ENCODE assay signal across 8 cellular contexts in the genomic region with DNA sequence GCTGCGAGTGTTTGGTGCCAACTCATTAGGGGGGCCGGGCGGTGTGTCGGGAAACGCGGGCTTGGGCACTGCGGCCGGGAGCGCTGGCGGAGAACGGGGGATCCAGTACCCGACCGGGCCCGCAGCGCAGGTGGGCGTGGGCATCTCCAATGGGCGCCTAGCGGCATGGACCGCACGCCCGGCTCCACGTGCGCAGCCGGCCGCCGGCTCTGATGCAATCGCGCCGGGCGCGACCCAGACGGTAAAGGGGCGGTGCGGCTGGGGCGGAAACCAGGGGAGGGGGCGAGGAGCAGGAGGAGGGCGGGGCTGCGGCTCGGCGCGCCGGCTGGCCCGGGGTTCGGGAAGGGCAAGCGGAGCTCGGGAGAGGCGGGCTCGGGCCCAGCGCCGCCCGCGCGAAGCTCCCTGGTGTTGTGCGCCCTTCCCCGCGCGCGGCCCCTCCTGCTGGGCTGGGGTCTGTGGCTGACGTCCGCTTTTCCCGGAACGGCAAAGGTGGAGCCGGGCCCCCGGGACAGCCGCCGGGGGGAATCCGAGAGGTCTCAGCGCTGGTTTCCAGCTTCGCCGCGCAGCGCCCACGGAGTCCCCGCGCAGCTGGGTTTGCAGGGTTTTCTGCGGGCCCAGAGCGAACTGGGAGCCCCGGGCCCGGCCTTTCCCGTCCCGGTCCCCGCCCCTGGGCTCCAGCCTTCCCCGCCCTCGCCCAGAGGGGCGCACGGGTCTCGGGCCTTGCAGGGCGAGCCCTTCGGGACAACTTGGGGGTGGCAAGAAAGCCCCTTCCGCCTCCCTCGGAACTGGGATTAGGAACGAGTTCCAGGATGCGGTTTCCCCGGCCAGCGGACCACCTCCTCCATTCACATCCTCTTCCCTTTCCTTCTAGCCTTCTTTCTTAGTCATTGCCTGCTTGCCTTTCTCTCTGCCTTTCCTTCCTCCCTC. TPM values are rescaled to one million over a fixed set of nuclear protein-coding genes. Genes with fewer than 3 reads are reported as not detected.
DNase-seq lines count a peak whose midpoint lies in the region; ATAC-seq and TF ChIP-seq lines count a peak whose summit lies in the region.

No MANE protein-coding gene starts in this region.

- peaks cover 20% of the 10 kb centered on the region for H3K27me3 Mint-ChIP-seq in activated naive CD4-positive, alpha-beta T cell treated with anti-CD3 and anti-CD28 coated beads, Interleukin-2, amount 10 ng/mL, durations not matched to agents 7 days and 5 days

- H3K4me3 Mint-ChIP-seq in activated naive CD4-positive, alpha-beta T cell treated with anti-CD3 and anti-CD28 coated beads, Interleukin-2, amount 10 ng/mL, durations not matched to agents 7 days and 5 days, result peak overlapping the region; percentile 97

- DNase-seq in EL (peak; percentile 90), SK-N-DZ (ENCODE audit: low spot score) (peak; percentile 86), germinal center (ENCODE audit: low spot score) (peak; percentile 84), omental fat pad (ENCODE audit: low spot score) (peak; percentile 61)
- DNase-seq in activated naive CD4-positive, alpha-beta T cell treated with anti-CD3 and anti-CD28 coated beads, Interleukin-2, amount 10 ng/mL, durations not matched to agents 7 days and 5 days, result peak; percentile 90

- CTCF ChIA-PET in activated naive CD4-positive, alpha-beta T cell treated with anti-CD3 and anti-CD28 coated beads, Interleukin-2, amount 10 ng/mL, durations not matched to agents 7 days and 5 days (lab: Charles Lee), result interaction anchor here (1.0 to 1.4 kb wide), 2 partner anchors 26 to 230 kb away, joined by 3 to 4 read pairs; no protein-coding TSS in a partner anchor

- peak overlapping the region; percentile 91 for H3K27ac Mint-ChIP-seq in activated naive CD4-positive, alpha-beta T cell treated with anti-CD3 and anti-CD28 coated beads, Interleukin-2, amount 10 ng/mL, durations not matched to agents 7 days and 5 days

- ATAC-seq in GM21786 (IDR thresholded peaks at IDR 0.05; ENCODE audit: unreplicated experiment), result peak; percentile 69
- peak; percentile 90 for ATAC-seq in omental fat pad (ENCODE audit: low FRiP score)

- H3K27ac ChIP-seq in KOPT-K1 (ENCODE audit: low read depth, low read length, poor library complexity, severe bottlenecking) (peak overlapping the region; percentile 75), temporal lobe (ENCODE audit: low read depth, low read length) (peak overlapping the region; percentile 74)

- peaks cover 36% of the 10 kb centered on the region for H3K4me1 Mint-ChIP-seq in activated naive CD4-positive, alpha-beta T cell treated with anti-CD3 and anti-CD28 coated beads, Interleukin-2, amount 10 ng/mL, durations not matched to agents 7 days and 5 days

- H3K36me3 ChIP-seq in KOPT-K1 (ENCODE audit: insufficient read depth, low read length), result no peaks in the 10 kb centered on the region; the same call in 1 of the 2 replicates

- no peaks in the 10 kb centered on the region for H3K9me3 ChIP-seq in KOPT-K1 (ENCODE audit: insufficient read depth, low read length, poor library complexity, severe bottlenecking)

- H3K36me3 Mint-ChIP-seq in activated naive CD4-positive, alpha-beta T cell treated with anti-CD3 and anti-CD28 coated beads, Interleukin-2, amount 10 ng/mL, durations not matched to agents 7 days and 5 days, result peaks cover 5% of the 10 kb centered on the region

- no peaks in the 10 kb centered on the region for H3K9me3 Mint-ChIP-seq in activated naive CD4-positive, alpha-beta T cell treated with anti-CD3 and anti-CD28 coated beads, Interleukin-2, amount 10 ng/mL, durations not matched to agents 7 days and 5 days

- no peak for TF ChIP-seq CTCF in omental fat pad (IDR thresholded peaks at IDR 0.05)

RNA-seq across cellular contexts. Expression of a gene that starts 0.9 kb away (rescaled TPM):
- 29.4 and 30.7 TPM in 2 replicates for polyA plus RNA-seq in SK-N-DZ (2014; cell fraction: cytosol; rRNA removed)
- polyA plus RNA-seq in SK-N-DZ (2014; cell fraction: nucleus; rRNA removed), result 16.4 and 17.8 TPM in 2 replicates
- 10 to 100 TPM in 3 of 4 donors, 1 to 10 TPM in 1; 4.7 to 45.9 (median 24.0) TPM for total RNA-seq in omental fat pad
- total RNA-seq in temporal lobe, result 10.3 TPM

Comparison
In these comparisons a context has a peak if more than half of its experiments do, and no peak if none do; other contexts are left out.
1. Peak in every context shown above with its lines: DNase-seq, ATAC-seq and H3K27ac ChIP-seq.